ENCODE assay signal across 26 cellular contexts in genomic region chr6:163627274-163628062, GRCh38.
DNase-seq lines count a peak whose midpoint lies in the region; ATAC-seq and TF ChIP-seq lines count a peak whose summit lies in the region.
"Had no signal": no experiment of that assay in that cellular context is flagged by ENCODE, and none has a peak within 500 bp of the region (broad histone marks: within the 10 kb centered on the region; RNA-seq: fewer than 3 reads in every experiment).

No MANE protein-coding gene starts in this region.

- CTCF ChIA-PET in activated CD8-positive, alpha-beta T cell treated with anti-CD3 and anti-CD28 coated beads for 36 hours (lab: Charles Lee): no interaction called here

- no peak overlapping the region for H3K27ac Mint-ChIP-seq in activated CD8-positive, alpha-beta T cell treated with anti-CD3 and anti-CD28 coated beads for 36 hours
- H3K27ac Mint-ChIP-seq: activated naive CD8-positive, alpha-beta T cell treated with anti-CD3 and anti-CD28 coated beads, Interleukin-2, amount 10 ng/mL, durations not matched to agents 7 days and 5 days; progenitor cell of endocrine pancreas; stimulated activated memory B cell treated with anti-CD40 and anti-IgM and Interleukin-4, amounts not matched to agents 10 μg/mL and 1 μg/mL and 100 μg/mL, for 72 hours; T-helper 2 cell treated with Interferon-gamma antibody and Interleukin-4, amounts not matched to agents 5 μg/mL and 100 μg/mL, for 36 hours had no signal

- intact Hi-C loops in activated CD8-positive, alpha-beta T cell treated with anti-CD3 and anti-CD28 coated beads for 36 hours (cut with micrococcal nuclease): no loop called here

- TF ChIP-seq CTCF in RWPE2 (IDR thresholded peaks at IDR 0.05; ENCODE audit: poor library complexity, severe bottlenecking): no peak
- no peak for TF ChIP-seq CTCF in activated CD8-positive, alpha-beta T cell treated with anti-CD3 and anti-CD28 coated beads for 36 hours (IDR thresholded peaks at IDR 0.05)

- no peaks in the 10 kb centered on the region for H3K9me3 ChIP-seq in RWPE2 (ENCODE audit: severe bottlenecking)
- H3K9me3 ChIP-seq: upper lobe of right lung had no signal

- H3K27me3 ChIP-seq in RWPE2 (ENCODE audit: insufficient read depth, poor library complexity, severe bottlenecking): no peaks in the 10 kb centered on the region
- H3K27me3 ChIP-seq: hepatocyte had no signal

- H3K4me1 Mint-ChIP-seq in activated CD8-positive, alpha-beta T cell treated with anti-CD3 and anti-CD28 coated beads for 36 hours (ENCODE audit: low read depth): no peaks in the 10 kb centered on the region
- H3K4me1 Mint-ChIP-seq: activated naive CD8-positive, alpha-beta T cell treated with anti-CD3 and anti-CD28 coated beads, Interleukin-2, amount 10 ng/mL, durations not matched to agents 7 days and 5 days had no signal

- peaks cover 15% of the 10 kb centered on the region for H3K27me3 Mint-ChIP-seq in activated CD8-positive, alpha-beta T cell treated with anti-CD3 and anti-CD28 coated beads for 36 hours
- H3K27me3 Mint-ChIP-seq: progenitor cell of endocrine pancreas; stimulated activated memory B cell treated with anti-CD40 and anti-IgM and Interleukin-4, amounts not matched to agents 10 μg/mL and 1 μg/mL and 100 μg/mL, for 72 hours had no signal

- no peaks in the 10 kb centered on the region for H3K4me1 ChIP-seq in RWPE2 (ENCODE audit: insufficient read depth, poor library complexity, severe bottlenecking)
- H3K4me1 ChIP-seq: gastroesophageal sphincter, sigmoid colon, upper lobe of right lung had no signal

- H3K4me3 Mint-ChIP-seq in activated CD8-positive, alpha-beta T cell treated with anti-CD3 and anti-CD28 coated beads for 36 hours: no peak overlapping the region
- H3K4me3 Mint-ChIP-seq: activated naive CD8-positive, alpha-beta T cell treated with anti-CD3 and anti-CD28 coated beads, Interleukin-2, amount 10 ng/mL, durations not matched to agents 7 days and 5 days; stimulated activated memory B cell treated with anti-CD40 and anti-IgM and Interleukin-4, amounts not matched to agents 10 μg/mL and 1 μg/mL and 100 μg/mL, for 72 hours; T-helper 2 cell treated with Interferon-gamma antibody and Interleukin-4, amounts not matched to agents 5 μg/mL and 100 μg/mL, for 36 hours had no signal

- no peaks in the 10 kb centered on the region for H3K36me3 ChIP-seq in RWPE2 (ENCODE audit: low read depth)
- H3K36me3 ChIP-seq: gastroesophageal sphincter, sigmoid colon, upper lobe of right lung had no signal

- POLR2A ChIA-PET in activated CD8-positive, alpha-beta T cell treated with anti-CD3 and anti-CD28 coated beads for 36 hours (lab: Charles Lee): no interaction called here

- DNase-seq in RWPE2 (ENCODE audit: low spot score) (no peak), NOMO-1 (lab: John Stamatoyannopoulos, UW; ENCODE audit: unreplicated experiment in 2 of 2) (no peak)
- no peak for DNase-seq in activated CD4-positive, alpha-beta T cell treated with anti-CD3 and anti-CD28 coated beads, Interleukin-2, amount 50 U/mL, for 1 hour
- no peak for DNase-seq in activated CD8-positive, alpha-beta T cell treated with anti-CD3 and anti-CD28 coated beads for 36 hours
- DNase-seq: activated CD4-positive, alpha-beta T cell treated with anti-CD3 and anti-CD28 coated beads for 4 hours; activated gamma-delta T cell; activated naive CD8-positive, alpha-beta T cell treated with anti-CD3 and anti-CD28 coated beads, Interleukin-2, amount 10 ng/mL, durations not matched to agents 7 days and 5 days; activated T-cell treated with anti-CD3 and anti-CD28 coated beads, Interleukin-2, amount 50 U/mL, for 1 hour; caudate nucleus; DND-41; NCI-H1105 treated with DMSO at 0.1 percent for 48 hours; NCI-H2029 treated with DMSO at 0.1 percent for 48 hours; NCI-H526; sigmoid colon; stimulated activated CD4-positive, alpha-beta T cell treated with anti-CD3 and anti-CD28 coated beads, Interleukin-4, amount 100 ng/mL, for 24 hours; substantia nigra; upper lobe of right lung had no signal

- no peak overlapping the region for H3K27ac ChIP-seq in RWPE2 (ENCODE audit: poor library complexity, severe bottlenecking)
- H3K27ac ChIP-seq: C4-2B, gastroesophageal sphincter, hepatocyte, sigmoid colon, upper lobe of right lung had no signal

- H3K9me3 Mint-ChIP-seq in activated CD8-positive, alpha-beta T cell treated with anti-CD3 and anti-CD28 coated beads for 36 hours: no peaks in the 10 kb centered on the region
- H3K9me3 Mint-ChIP-seq: activated naive CD8-positive, alpha-beta T cell treated with anti-CD3 and anti-CD28 coated beads, Interleukin-2, amount 10 ng/mL, durations not matched to agents 7 days and 5 days; T-helper 2 cell treated with Interferon-gamma antibody and Interleukin-4, amounts not matched to agents 5 μg/mL and 100 μg/mL, for 36 hours had no signal

- no peaks in the 10 kb centered on the region for H3K36me3 Mint-ChIP-seq in activated CD8-positive, alpha-beta T cell treated with anti-CD3 and anti-CD28 coated beads for 36 hours (ENCODE audit: low read depth)
- H3K36me3 Mint-ChIP-seq: activated naive CD8-positive, alpha-beta T cell treated with anti-CD3 and anti-CD28 coated beads, Interleukin-2, amount 10 ng/mL, durations not matched to agents 7 days and 5 days; stimulated activated memory B cell treated with anti-CD40 and anti-IgM and Interleukin-4, amounts not matched to agents 10 μg/mL and 1 μg/mL and 100 μg/mL, for 72 hours had no signal

- ATAC-seq in GM19351 (IDR thresholded peaks at IDR 0.05; ENCODE audit: unreplicated experiment): peak; percentile 44
- ATAC-seq in HG02870 (IDR thresholded peaks at IDR 0.05; ENCODE audit: unreplicated experiment): peak; percentile 86
- peak; percentile 14; the same call in 1 of the 3 replicates for ATAC-seq in RWPE2 (ENCODE audit: low read depth)
- ATAC-seq in activated CD8-positive, alpha-beta T cell treated with anti-CD3 and anti-CD28 coated beads for 36 hours: no peak
- no peak for ATAC-seq in HG03139 (IDR thresholded peaks at IDR 0.05; ENCODE audit: unreplicated experiment)
- ATAC-seq: gastroesophageal sphincter; stimulated activated memory B cell treated with anti-CD40 and anti-IgM and Interleukin-4, amounts not matched to agents 10 μg/mL and 1 μg/mL and 100 μg/mL, for 72 hours; upper lobe of right lung had no signal

- no peak overlapping the region for H3K4me3 ChIP-seq in RWPE2 (ENCODE audit: severe bottlenecking)
- H3K4me3 ChIP-seq: gastroesophageal sphincter, hepatocyte, sigmoid colon, upper lobe of right lung had no signal

Comparison
In these comparisons a context has a peak if more than half of its experiments do, and no peak if none do; other contexts are left out.
1. ATAC-seq: peak in GM19351 (single experiment), HG02870 (single experiment) and RWPE2 (single experiment); none in activated CD8-positive, alpha-beta T cell treated with anti-CD3 and anti-CD28 coated beads for 36 hours (single experiment) and HG03139 (single experiment).